21 cellular contexts compared by ENCODE assay signal in the genomic region with DNA sequence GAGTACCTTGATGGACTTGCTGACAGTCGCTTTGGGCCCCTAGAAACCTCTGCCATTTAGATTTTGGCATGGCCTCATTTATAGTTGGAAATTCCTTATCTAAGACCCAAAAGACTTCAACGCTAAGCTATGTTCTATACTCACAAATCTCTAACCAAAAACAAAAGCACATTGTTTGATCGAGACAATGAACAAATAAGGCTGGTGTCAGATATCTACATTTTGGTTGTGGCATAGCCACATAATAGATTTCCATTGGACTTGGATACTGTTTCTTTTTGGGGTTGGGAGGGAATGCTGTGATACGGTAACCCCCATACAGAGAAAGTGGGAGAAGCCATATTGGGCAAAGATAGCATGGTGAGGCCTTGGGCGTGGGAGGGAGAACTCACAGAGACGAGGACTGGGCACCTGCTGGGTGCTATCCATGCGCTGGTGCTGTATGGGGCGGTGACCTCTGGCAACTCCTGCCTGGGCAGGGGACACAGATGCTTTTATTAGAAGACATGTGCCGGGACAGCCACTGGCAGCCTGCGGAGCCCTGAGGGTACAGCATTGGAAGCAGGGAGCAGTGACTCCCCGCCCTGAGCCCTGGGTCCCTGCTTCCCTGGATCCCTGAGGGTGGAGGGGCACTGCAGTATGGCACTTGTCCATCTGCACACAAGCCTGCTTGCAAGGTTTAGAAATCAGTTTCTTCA.
"Had no signal": no experiment of that assay in that cellular context is flagged by ENCODE, and none has a peak within 500 bp of the region (broad histone marks: within the 10 kb centered on the region; RNA-seq: fewer than 3 reads in every experiment).

No MANE protein-coding gene starts in this region.

- H3K9me3 ChIP-seq: ascending aorta, colonic mucosa, pancreas, uterus had no signal

- H3K4me1 Mint-ChIP-seq: T-cell had no signal

- H3K4me1 ChIP-seq: colonic mucosa, uterus had no signal

- H3K9me3 Mint-ChIP-seq: activated CD4-positive, alpha-beta memory T cell treated with anti-CD3 and anti-CD28 coated beads for 36 hours; activated T-helper 1 cell treated with anti-CD3 and anti-CD28 coated beads, Interleukin-12 subunit alpha, Interleukin-12 subunit beta, Interleukin-2, Interleukin-4 antibody, amounts not matched to agents 30 ng/mL and 10 ng/mL and 1 ng/mL, durations not matched to agents 14 hours and 24 hours and 36 hours; nephron progenitor cell; T-cell had no signal

- H3K4me3 Mint-ChIP-seq: activated CD4-positive, alpha-beta memory T cell treated with anti-CD3 and anti-CD28 coated beads for 36 hours; activated T-helper 1 cell treated with anti-CD3 and anti-CD28 coated beads, Interleukin-12 subunit alpha, Interleukin-12 subunit beta, Interleukin-2, Interleukin-4 antibody, amounts not matched to agents 30 ng/mL and 10 ng/mL and 1 ng/mL, durations not matched to agents 14 hours and 24 hours and 36 hours; nephron progenitor cell; T-cell had no signal

- H3K36me3 Mint-ChIP-seq: activated CD4-positive, alpha-beta memory T cell treated with anti-CD3 and anti-CD28 coated beads for 36 hours; T-cell had no signal

- H3K36me3 ChIP-seq: colonic mucosa, pancreas, uterus had no signal

- H3K27me3 ChIP-seq: ascending aorta, colonic mucosa, foreskin keratinocyte, pancreas, uterus had no signal

- DNase-seq: activated CD4-positive, alpha-beta memory T cell treated with anti-CD3 and anti-CD28 coated beads for 36 hours; activated CD4-positive, alpha-beta T cell treated with anti-CD3 and anti-CD28 coated beads for 1 hour; activated CD8-positive, alpha-beta memory T cell treated with anti-CD3 and anti-CD28 coated beads, Interleukin-2, amount 50 U/mL, for 4 hours; activated naive CD4-positive, alpha-beta T cell; colonic mucosa; effector CD4-positive, alpha-beta T cell; foreskin keratinocyte; hippocampal formation; left colon; mammary epithelial cell; nephron progenitor cell; pancreas; stimulated activated naive CD8-positive, alpha-beta T cell treated with anti-CD3 and anti-CD28 coated beads, Interleukin-15, Interleukin-2, amounts not matched to agents 100 U/mL and 50 U/mL, for 24 hours; T-cell; T1000; uterus had no signal

- H3K27ac Mint-ChIP-seq: activated CD4-positive, alpha-beta memory T cell treated with anti-CD3 and anti-CD28 coated beads for 36 hours; activated T-helper 1 cell treated with anti-CD3 and anti-CD28 coated beads, Interleukin-12 subunit alpha, Interleukin-12 subunit beta, Interleukin-2, Interleukin-4 antibody, amounts not matched to agents 30 ng/mL and 10 ng/mL and 1 ng/mL, durations not matched to agents 14 hours and 24 hours and 36 hours; T-cell had no signal

- H3K4me3 ChIP-seq: ascending aorta, colonic mucosa, pancreas, SK-N-MC, uterus had no signal

- H3K27ac ChIP-seq: ascending aorta, colonic mucosa, foreskin keratinocyte, SK-N-MC, uterus had no signal

- H3K27me3 Mint-ChIP-seq: activated CD4-positive, alpha-beta memory T cell treated with anti-CD3 and anti-CD28 coated beads for 36 hours had no signal

- FAIRE-seq: endothelial cell of umbilical vein, pancreas had no signal

- ATAC-seq: foreskin keratinocyte; left colon; sciatic nerve; stimulated activated naive CD8-positive, alpha-beta T cell treated with anti-CD3 and anti-CD28 coated beads, Interleukin-15, Interleukin-2, amounts not matched to agents 100 U/mL and 50 U/mL, for 24 hours; T-cell had no signal
